In genomic region chr10:5033061-5033770, GRCh38 we compare ENCODE assay signal across 1 cellular context.
TF ChIP-seq lines count a peak whose summit lies in the region.

No MANE protein-coding gene starts in this region.

TF ChIP-seq in IMR-90, 13 proteins besides CTCF, POLR2A, EP300 and RAD21:
- TF ChIP-seq MXI1 (IDR thresholded peaks at IDR 0.05; ENCODE audit: borderline replicate concordance, low read depth, low read length) (no peak), MAZ (IDR thresholded peaks at IDR 0.05; ENCODE audit: borderline replicate concordance, low read depth, low read length) (no peak), CEBPB (IDR thresholded peaks at IDR 0.05; ENCODE audit: low read depth, low read length) (peak; percentile 67), SMC3 (IDR thresholded peaks at IDR 0.05; ENCODE audit: low read depth, low read length) (no peak), BHLHE40 (IDR thresholded peaks at IDR 0.05; ENCODE audit: low read depth, low read length) (no peak; the same call in 1 of the 2 replicates), RFX5 (IDR thresholded peaks at IDR 0.05; ENCODE audit: low read depth, low read length) (no peak), FOS (IDR thresholded peaks at IDR 0.05; ENCODE audit: low read depth, low read length) (peak; percentile 93), RCOR1 (IDR thresholded peaks at IDR 0.05; ENCODE audit: insufficient replicate concordance, low read length) (no peak), ELK1 (IDR thresholded peaks at IDR 0.05; ENCODE audit: borderline replicate concordance, low read depth, low read length) (no peak), MAFK (IDR thresholded peaks at IDR 0.05; ENCODE audit: low read depth, low read length) (peak; percentile 75), NFE2L2 (IDR thresholded peaks at IDR 0.05; ENCODE audit: low read depth, low read length) (peak; percentile 99), CHD1 (IDR thresholded peaks at IDR 0.05; ENCODE audit: low read depth, low read length) (no peak), USF2 (IDR thresholded peaks at IDR 0.05; ENCODE audit: low read depth, low read length) (no peak)
